8 cellular contexts compared by ENCODE assay signal in the genomic region with DNA sequence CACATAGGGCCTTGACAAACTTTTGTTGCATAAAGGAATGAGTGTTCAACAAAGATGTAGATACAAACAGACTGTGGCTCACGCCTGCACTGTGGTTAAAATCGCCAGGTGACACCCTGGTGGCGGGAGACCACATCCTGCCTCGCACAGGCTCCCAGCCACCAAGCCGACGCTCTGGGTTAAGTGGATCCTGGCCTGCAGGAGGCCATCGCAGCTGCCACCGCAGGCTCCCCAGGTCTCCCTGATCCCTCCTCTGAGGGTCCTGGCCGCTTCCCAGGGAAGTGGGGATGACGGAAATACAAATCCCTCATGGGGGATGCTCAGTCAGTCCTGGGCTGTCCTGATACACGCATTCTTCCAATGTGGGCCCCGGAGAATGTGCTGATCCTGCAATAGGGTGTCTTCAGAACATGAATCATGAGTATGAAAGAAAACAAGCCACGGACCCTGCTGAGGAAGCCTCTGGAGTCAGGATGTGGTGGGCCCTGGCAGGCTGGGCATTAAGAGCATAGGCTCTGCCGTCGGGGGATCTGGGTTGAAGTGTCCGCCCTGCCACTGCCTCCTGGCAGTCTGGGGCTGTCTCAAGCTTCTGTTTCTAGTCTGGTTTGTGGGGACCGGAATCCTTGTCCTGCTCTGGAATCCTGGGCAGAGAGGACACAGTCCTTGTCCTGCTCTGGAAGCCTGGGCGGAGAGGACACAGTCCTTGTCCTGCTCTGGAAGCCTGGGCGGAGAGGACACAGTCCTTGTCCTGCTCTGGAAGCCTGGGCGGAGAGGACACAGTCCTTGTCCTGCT.
DNase-seq lines count a peak whose midpoint lies in the region; ATAC-seq and TF ChIP-seq lines count a peak whose summit lies in the region.

No MANE protein-coding gene starts in this region.

- H3K9ac ChIP-seq in MM.1S (ENCODE audit: low read length), result no peak overlapping the region

- TF ChIP-seq CTCF in MM.1S (IDR thresholded peaks at IDR 0.05; ENCODE audit: low read length) (no peak), nephron (IDR thresholded peaks at IDR 0.05; ENCODE audit: unreplicated experiment in 3 of 3) (no peak), foreskin fibroblast (IDR thresholded peaks at IDR 0.05; ENCODE audit: low read depth, low read length) (no peak)

- H3K79me2 ChIP-seq in MM.1S (ENCODE audit: low read length), result no peaks in the 10 kb centered on the region

- peaks cover 17% of the 10 kb centered on the region for H3K4me1 Mint-ChIP-seq in nephron

- H3K27me3 ChIP-seq in MM.1S (replicated peaks; ENCODE audit: insufficient read depth, low read length), result 0 out of 2 replicates have a peak, but pooled peaks cover 5% of the 10 kb centered on the region

- no peak overlapping the region for H3K4me3 Mint-ChIP-seq in nephron

- H4K20me1 ChIP-seq in MM.1S (ENCODE audit: insufficient read depth, low read length), result no peaks in the 10 kb centered on the region

- H3K36me3 Mint-ChIP-seq in nephron (ENCODE audit: low read depth), result no peaks in the 10 kb centered on the region

- H3K4me3 ChIP-seq in MM.1S (ENCODE audit: low read length), result no peak overlapping the region
- no peak overlapping the region for H3K4me3 ChIP-seq in foreskin fibroblast (ENCODE audit: low read depth in 1 of 2, low read length in 2 of 2)

- no peak overlapping the region for H3K4me2 ChIP-seq in MM.1S (ENCODE audit: low read depth, low read length)

- H3K27me3 Mint-ChIP-seq in nephron (ENCODE audit: low read depth), result peaks cover 13% of the 10 kb centered on the region

- H3K9me3 ChIP-seq in MM.1S (replicated peaks; ENCODE audit: insufficient read depth, low read length), result no peaks in the 10 kb centered on the region

- 0 out of 2 replicates have a peak, but pooled peaks cover 8% of the 10 kb centered on the region for H3K4me1 ChIP-seq in MM.1S (ENCODE audit: low read length)

- no peaks in the 10 kb centered on the region for H3F3A ChIP-seq in MM.1S (ENCODE audit: insufficient read depth, low read length)

- no peak overlapping the region for H3K27ac ChIP-seq in MM.1S (ENCODE audit: low read length)

- peak overlapping the region; percentile 45 to 57 (median 52) for H3K27ac Mint-ChIP-seq in nephron

- DNase-seq in COLO668 (lab: John Stamatoyannopoulos, UW; ENCODE audit: unreplicated experiment), result peak; percentile 41
- DNase-seq in MM.1S, result peak; percentile 64
- peak; percentile 53 for DNase-seq in activated T-cell treated with anti-CD3 and anti-CD28 coated beads for 1 hour (ENCODE audit: low read depth)
- no peak for DNase-seq in putamen (ENCODE audit: low spot score)
- no peak for DNase-seq in foreskin fibroblast
- no peak for DNase-seq in middle frontal gyrus (ENCODE audit: extremely low spot score, low spot score)

- peak; percentile 92 for ATAC-seq in GM21528 (IDR thresholded peaks at IDR 0.05; ENCODE audit: low FRiP score, unreplicated experiment)

- no peaks in the 10 kb centered on the region for H3K9me3 Mint-ChIP-seq in nephron

- no peaks in the 10 kb centered on the region for H3K9me2 ChIP-seq in MM.1S (replicated peaks; ENCODE audit: insufficient read depth, low read length)

- H2AFZ ChIP-seq in MM.1S (ENCODE audit: low read length), result no peak overlapping the region

- no peaks in the 10 kb centered on the region for H3K36me3 ChIP-seq in MM.1S (replicated peaks; ENCODE audit: insufficient read depth, low read length)

Comparison
In these comparisons a context has a peak if more than half of its experiments do, and no peak if none do; other contexts are left out.
1. DNase-seq: peak in COLO668 (single experiment), MM.1S (single experiment) and activated T-cell treated with anti-CD3 and anti-CD28 coated beads for 1 hour (single experiment); none in putamen (single experiment), foreskin fibroblast (0 of 2) and middle frontal gyrus (single experiment).